In the genomic region with DNA sequence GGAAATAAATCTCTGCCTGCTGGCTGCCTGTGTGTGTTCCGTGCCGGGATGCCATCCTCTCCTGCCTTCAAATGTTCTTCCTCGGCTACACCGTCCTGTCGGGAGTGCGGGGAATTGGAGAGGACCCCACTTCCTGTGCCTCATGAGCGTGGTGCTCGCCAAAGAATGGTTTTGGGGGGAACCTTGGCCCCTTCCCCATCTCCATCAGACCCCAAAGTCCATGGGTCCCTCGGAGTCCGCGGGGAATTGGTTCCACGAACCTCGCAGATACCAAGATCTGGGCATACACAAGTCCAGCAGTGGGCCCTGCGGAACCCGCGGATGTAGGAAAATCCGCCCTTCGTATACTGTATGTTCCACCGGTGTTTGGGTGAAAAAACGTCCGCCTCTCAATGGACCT, we compare ENCODE assay signal across 1 cellular context.
TF ChIP-seq lines count a peak whose summit lies in the region.

No MANE protein-coding gene starts in this region.

TF ChIP-seq in GM23338, 12 proteins besides CTCF, POLR2A, EP300 and RAD21:
- TF ChIP-seq, protein P1, sequence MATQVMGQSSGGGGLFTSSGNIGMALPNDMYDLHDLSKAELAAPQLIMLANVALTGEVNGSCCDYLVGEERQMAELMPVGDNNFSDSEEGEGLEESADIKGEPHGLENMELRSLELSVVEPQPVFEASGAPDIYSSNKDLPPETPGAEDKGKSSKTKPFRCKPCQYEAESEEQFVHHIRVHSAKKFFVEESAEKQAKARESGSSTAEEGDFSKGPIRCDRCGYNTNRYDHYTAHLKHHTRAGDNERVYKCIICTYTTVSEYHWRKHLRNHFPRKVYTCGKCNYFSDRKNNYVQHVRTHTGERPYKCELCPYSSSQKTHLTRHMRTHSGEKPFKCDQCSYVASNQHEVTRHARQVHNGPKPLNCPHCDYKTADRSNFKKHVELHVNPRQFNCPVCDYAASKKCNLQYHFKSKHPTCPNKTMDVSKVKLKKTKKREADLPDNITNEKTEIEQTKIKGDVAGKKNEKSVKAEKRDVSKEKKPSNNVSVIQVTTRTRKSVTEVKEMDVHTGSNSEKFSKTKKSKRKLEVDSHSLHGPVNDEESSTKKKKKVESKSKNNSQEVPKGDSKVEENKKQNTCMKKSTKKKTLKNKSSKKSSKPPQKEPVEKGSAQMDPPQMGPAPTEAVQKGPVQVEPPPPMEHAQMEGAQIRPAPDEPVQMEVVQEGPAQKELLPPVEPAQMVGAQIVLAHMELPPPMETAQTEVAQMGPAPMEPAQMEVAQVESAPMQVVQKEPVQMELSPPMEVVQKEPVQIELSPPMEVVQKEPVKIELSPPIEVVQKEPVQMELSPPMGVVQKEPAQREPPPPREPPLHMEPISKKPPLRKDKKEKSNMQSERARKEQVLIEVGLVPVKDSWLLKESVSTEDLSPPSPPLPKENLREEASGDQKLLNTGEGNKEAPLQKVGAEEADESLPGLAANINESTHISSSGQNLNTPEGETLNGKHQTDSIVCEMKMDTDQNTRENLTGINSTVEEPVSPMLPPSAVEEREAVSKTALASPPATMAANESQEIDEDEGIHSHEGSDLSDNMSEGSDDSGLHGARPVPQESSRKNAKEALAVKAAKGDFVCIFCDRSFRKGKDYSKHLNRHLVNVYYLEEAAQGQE (IDR thresholded peaks at IDR 0.05; ENCODE audit: unreplicated experiment) = no peak
- TF ChIP-seq ETS1 (IDR thresholded peaks at IDR 0.05) (no peak), ZNF331 (CRISPR knock-in tag; IDR thresholded peaks at IDR 0.05; ENCODE audit: low read depth) (no peak), EZH2phosphoT487 (IDR thresholded peaks at IDR 0.05; ENCODE audit: unreplicated experiment) (no peak), EZH2 (IDR thresholded peaks at IDR 0.05; ENCODE audit: low read depth, unreplicated experiment) (no peak), NANOG (IDR thresholded peaks at IDR 0.05; ENCODE audit: borderline replicate concordance) (no peak), CREB1 (CRISPR knock-in tag; IDR thresholded peaks at IDR 0.05; ENCODE audit: low read depth) (no peak), POLR2AphosphoS5 (IDR thresholded peaks at IDR 0.05; ENCODE audit: low read depth) (no peak), JUNB (IDR thresholded peaks at IDR 0.05; ENCODE audit: unreplicated experiment) (no peak), STAT1 (IDR thresholded peaks at IDR 0.05; ENCODE audit: unreplicated experiment) (no peak), ZNF114 (CRISPR knock-in tag; IDR thresholded peaks at IDR 0.05) (no peak)
- TF ChIP-seq, protein P2, sequence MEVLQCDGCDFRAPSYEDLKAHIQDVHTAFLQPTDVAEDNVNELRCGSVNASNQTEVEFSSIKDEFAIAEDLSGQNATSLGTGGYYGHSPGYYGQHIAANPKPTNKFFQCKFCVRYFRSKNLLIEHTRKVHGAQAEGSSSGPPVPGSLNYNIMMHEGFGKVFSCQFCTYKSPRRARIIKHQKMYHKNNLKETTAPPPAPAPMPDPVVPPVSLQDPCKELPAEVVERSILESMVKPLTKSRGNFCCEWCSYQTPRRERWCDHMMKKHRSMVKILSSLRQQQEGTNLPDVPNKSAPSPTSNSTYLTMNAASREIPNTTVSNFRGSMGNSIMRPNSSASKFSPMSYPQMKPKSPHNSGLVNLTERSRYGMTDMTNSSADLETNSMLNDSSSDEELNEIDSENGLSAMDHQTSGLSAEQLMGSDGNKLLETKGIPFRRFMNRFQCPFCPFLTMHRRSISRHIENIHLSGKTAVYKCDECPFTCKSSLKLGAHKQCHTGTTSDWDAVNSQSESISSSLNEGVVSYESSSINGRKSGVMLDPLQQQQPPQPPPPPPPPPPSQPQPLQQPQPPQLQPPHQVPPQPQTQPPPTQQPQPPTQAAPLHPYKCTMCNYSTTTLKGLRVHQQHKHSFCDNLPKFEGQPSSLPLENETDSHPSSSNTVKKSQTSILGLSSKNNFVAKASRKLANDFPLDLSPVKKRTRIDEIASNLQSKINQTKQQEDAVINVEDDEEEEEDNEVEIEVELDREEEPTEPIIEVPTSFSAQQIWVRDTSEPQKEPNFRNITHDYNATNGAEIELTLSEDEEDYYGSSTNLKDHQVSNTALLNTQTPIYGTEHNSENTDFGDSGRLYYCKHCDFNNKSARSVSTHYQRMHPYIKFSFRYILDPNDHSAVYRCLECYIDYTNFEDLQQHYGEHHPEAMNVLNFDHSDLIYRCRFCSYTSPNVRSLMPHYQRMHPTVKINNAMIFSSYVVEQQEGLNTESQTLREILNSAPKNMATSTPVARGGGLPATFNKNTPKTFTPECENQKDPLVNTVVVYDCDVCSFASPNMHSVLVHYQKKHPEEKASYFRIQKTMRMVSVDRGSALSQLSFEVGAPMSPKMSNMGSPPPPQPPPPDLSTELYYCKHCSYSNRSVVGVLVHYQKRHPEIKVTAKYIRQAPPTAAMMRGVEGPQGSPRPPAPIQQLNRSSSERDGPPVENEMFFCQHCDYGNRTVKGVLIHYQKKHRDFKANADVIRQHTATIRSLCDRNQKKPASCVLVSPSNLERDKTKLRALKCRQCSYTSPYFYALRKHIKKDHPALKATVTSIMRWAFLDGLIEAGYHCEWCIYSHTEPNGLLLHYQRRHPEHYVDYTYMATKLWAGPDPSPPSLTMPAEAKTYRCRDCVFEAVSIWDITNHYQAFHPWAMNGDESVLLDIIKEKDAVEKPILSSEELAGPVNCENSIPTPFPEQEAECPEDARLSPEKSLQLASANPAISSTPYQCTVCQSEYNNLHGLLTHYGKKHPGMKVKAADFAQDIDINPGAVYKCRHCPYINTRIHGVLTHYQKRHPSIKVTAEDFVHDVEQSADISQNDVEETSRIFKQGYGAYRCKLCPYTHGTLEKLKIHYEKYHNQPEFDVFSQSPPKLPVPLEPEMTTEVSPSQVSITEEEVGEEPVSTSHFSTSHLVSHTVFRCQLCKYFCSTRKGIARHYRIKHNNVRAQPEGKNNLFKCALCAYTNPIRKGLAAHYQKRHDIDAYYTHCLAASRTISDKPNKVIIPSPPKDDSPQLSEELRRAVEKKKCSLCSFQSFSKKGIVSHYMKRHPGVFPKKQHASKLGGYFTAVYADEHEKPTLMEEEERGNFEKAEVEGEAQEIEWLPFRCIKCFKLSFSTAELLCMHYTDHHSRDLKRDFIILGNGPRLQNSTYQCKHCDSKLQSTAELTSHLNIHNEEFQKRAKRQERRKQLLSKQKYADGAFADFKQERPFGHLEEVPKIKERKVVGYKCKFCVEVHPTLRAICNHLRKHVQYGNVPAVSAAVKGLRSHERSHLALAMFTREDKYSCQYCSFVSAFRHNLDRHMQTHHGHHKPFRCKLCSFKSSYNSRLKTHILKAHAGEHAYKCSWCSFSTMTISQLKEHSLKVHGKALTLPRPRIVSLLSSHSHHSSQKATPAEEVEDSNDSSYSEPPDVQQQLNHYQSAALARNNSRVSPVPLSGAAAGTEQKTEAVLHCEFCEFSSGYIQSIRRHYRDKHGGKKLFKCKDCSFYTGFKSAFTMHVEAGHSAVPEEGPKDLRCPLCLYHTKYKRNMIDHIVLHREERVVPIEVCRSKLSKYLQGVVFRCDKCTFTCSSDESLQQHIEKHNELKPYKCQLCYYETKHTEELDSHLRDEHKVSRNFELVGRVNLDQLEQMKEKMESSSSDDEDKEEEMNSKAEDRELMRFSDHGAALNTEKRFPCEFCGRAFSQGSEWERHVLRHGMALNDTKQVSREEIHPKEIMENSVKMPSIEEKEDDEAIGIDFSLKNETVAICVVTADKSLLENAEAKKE (CRISPR knock-in tag; IDR thresholded peaks at IDR 0.05) = no peak
TF ChIP-seq in GM23338: peak in this region for 0.
